Comparison of ENCODE assay signal across 14 cellular contexts in the genomic region with DNA sequence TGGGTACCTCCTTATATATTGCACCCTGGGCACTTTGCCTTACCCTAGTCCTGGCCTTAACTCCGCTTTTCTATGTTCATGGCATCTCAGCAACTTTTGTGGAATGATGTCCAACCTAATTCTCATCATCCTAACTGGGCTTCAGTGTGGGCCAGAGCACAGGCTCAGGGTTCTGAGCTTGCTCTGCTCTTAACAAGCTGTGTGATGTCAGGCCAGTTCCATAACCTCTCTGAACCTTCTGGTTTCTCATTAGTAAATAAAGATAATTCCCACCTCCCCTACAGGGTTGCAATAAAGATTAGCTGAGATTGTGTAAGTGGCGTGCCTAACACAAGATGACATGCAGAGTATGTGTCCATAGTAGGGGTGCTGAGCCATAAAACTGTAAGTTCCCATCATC. TPM values are rescaled to one million over a fixed set of nuclear protein-coding genes. Genes with fewer than 3 reads are reported as not detected.
A peak's percentile ranks its signal among the peaks of the same experiment; 100 is the strongest.
DNase-seq lines count a peak whose midpoint lies in the region; ATAC-seq, FAIRE-seq and TF ChIP-seq lines count a peak whose summit lies in the region.
"Had no signal": no experiment of that assay in that cellular context is flagged by ENCODE, and none has a peak within 500 bp of the region (broad histone marks: within the 10 kb centered on the region; RNA-seq: fewer than 3 reads in every experiment).

No MANE protein-coding gene starts in this region.

- H3K4me1 Mint-ChIP-seq in activated T-cell treated with anti-CD3 and anti-CD28 coated beads, Interleukin-2, amount 50 U/mL, for 24 hours (ENCODE audit: low read depth), result peaks cover 84% of the 10 kb centered on the region

- H3K27me3 Mint-ChIP-seq in activated T-cell treated with anti-CD3 and anti-CD28 coated beads, Interleukin-2, amount 50 U/mL, for 24 hours, result no peaks in the 10 kb centered on the region

- no peak for DNase-seq in activated T-cell treated with anti-CD3 and anti-CD28 coated beads, Interleukin-2, amount 50 U/mL, for 24 hours
- DNase-seq in activated T-cell treated with anti-CD3 and anti-CD28 coated beads for 4 hours (no peak), MM.1S (no peak), K562 (ENCODE audit: extremely low read depth in 1 of 4, low spot score in 3 of 4) (no peak), small intestine (no peak), frontal cortex (ENCODE audit: low spot score in 2 of 2) (no peak), A172 (ENCODE audit: low spot score) (no peak)
- DNase-seq: activated naive CD4-positive, alpha-beta T cell treated with Interleukin-2 at 50 U/mL for 16 hours; foreskin melanocyte; NCI-H146; stomach had no signal

- H4K20me1 ChIP-seq in MM.1S (ENCODE audit: insufficient read depth, low read length) (no peaks in the 10 kb centered on the region), K562 (replicated peaks; ENCODE audit: control insufficient read depth, insufficient read depth, low read length) (no peaks in the 10 kb centered on the region)

- no peaks in the 10 kb centered on the region for H3K9me3 ChIP-seq in MM.1S (replicated peaks; ENCODE audit: insufficient read depth, low read length)
- H3K9me3 ChIP-seq in K562 (replicated peaks; ENCODE audit: control insufficient read depth, insufficient read depth, low read depth, low read length), result no peaks in the 10 kb centered on the region
- no peaks in the 10 kb centered on the region for H3K9me3 ChIP-seq in small intestine (ENCODE audit: control insufficient read depth, low read depth)
- H3K9me3 ChIP-seq: stomach had no signal

- H3K27ac ChIP-seq in MM.1S (ENCODE audit: low read length), result peak overlapping the region; percentile 31; the same call in 1 of the 2 replicates
- no peak overlapping the region for H3K27ac ChIP-seq in K562 (ENCODE audit: extremely low read depth, low read depth, low read length)
- peak overlapping the region; percentile 45 to 96 for H3K27ac ChIP-seq in small intestine (ENCODE audit: low read depth in 1 of 2, low read length in 1 of 2)

- H3K4me3 ChIP-seq in MM.1S (ENCODE audit: low read length) (no peak overlapping the region), K562 (no peak overlapping the region), small intestine (ENCODE audit: low read depth in 1 of 2, low read length in 2 of 2) (no peak overlapping the region)
- H3K4me3 ChIP-seq: skin epidermis, stomach had no signal

- TF ChIP-seq CTCF in MM.1S (IDR thresholded peaks at IDR 0.05; ENCODE audit: low read length) (no peak), K562 (IDR thresholded peaks at IDR 0.05 in 2 of 3, conservative IDR thresholded peaks at IDR 0.05 in 1 of 3; ENCODE audit: insufficient read depth in 2 of 3, low read depth in 1 of 3, low read length in 3 of 3) (no peak)

- TF ChIP-seq RAD21 in K562 (CRISPR knock-in tag; conservative IDR thresholded peaks at IDR 0.05 in 1 of 2, IDR thresholded peaks at IDR 0.05 in 1 of 2), result no peak

- no peaks in the 10 kb centered on the region for H3K27me3 ChIP-seq in MM.1S (replicated peaks; ENCODE audit: insufficient read depth, low read length)
- no peaks in the 10 kb centered on the region for H3K27me3 ChIP-seq in K562 (ENCODE audit: control insufficient read depth in 2 of 2, insufficient read depth in 2 of 2, low read length in 2 of 2)
- H3K27me3 ChIP-seq in small intestine (ENCODE audit: control insufficient read depth in 2 of 2, insufficient read depth in 2 of 2, low read length in 2 of 2), result no peaks in the 10 kb centered on the region
- H3K27me3 ChIP-seq: stomach had no signal

- no peak for FAIRE-seq in K562 (lab: Jason Lieb, UNC)
- FAIRE-seq in small intestine (lab: Jason Lieb, UNC), result no peak
- FAIRE-seq in frontal cortex (lab: Jason Lieb, UNC), result no peak
- FAIRE-seq: bronchial epithelial cell had no signal

- in situ Hi-C loops in K562 (cut with MboI), result no loop called here

- H2AFZ ChIP-seq in MM.1S (ENCODE audit: low read length) (no peak overlapping the region), K562 (ENCODE audit: low read depth, low read length) (peak overlapping the region; percentile 82; the same call in 1 of the 2 replicates)

- TF ChIP-seq EP300 in K562 (IDR thresholded peaks at IDR 0.05; ENCODE audit: low read length), result no peak

- CTCF ChIA-PET in K562 (lab: Yijun Ruan, JAX; ENCODE audit: low intra/inter-chr PET ratio), result no interaction called here

- no peaks in the 10 kb centered on the region for H3K9me1 ChIP-seq in K562 (ENCODE audit: control insufficient read depth, insufficient read depth, low read length)

- intact Hi-C loops in K562 (cut with micrococcal nuclease), result no loop called here

- H3F3A ChIP-seq in MM.1S (ENCODE audit: insufficient read depth, low read length), result 0 out of 2 replicates have a peak, but pooled peaks cover 3% of the 10 kb centered on the region

- H3K79me2 ChIP-seq in MM.1S (ENCODE audit: low read length) (no peaks in the 10 kb centered on the region), K562 (ENCODE audit: control insufficient read depth, insufficient read depth, low read length) (no peaks in the 10 kb centered on the region)

- no peak overlapping the region for H3K4me3 Mint-ChIP-seq in activated T-cell treated with anti-CD3 and anti-CD28 coated beads, Interleukin-2, amount 50 U/mL, for 24 hours

- ATAC-seq in K562, result no peak
- ATAC-seq in HG02610 (IDR thresholded peaks at IDR 0.05; ENCODE audit: unreplicated experiment), result no peak

- H3K36me3 ChIP-seq in MM.1S (replicated peaks; ENCODE audit: insufficient read depth, low read length), result no peaks in the 10 kb centered on the region
- H3K36me3 ChIP-seq in K562 (ENCODE audit: control insufficient read depth, insufficient read depth, low read length), result peaks cover 9% of the 10 kb centered on the region; the same call in 2 of the 3 replicates
- H3K36me3 ChIP-seq in small intestine (ENCODE audit: control insufficient read depth in 2 of 2, insufficient read depth in 2 of 2, low read length in 2 of 2), result peaks cover 0 to 13% of the 10 kb centered on the region in 2 donors

- no peaks in the 10 kb centered on the region for H3K36me3 Mint-ChIP-seq in activated T-cell treated with anti-CD3 and anti-CD28 coated beads, Interleukin-2, amount 50 U/mL, for 24 hours (ENCODE audit: low read depth)

- H3K9ac ChIP-seq in MM.1S (ENCODE audit: low read length), result no peak overlapping the region
- H3K9ac ChIP-seq in K562 (ENCODE audit: insufficient read depth in 1 of 2, low read depth in 2 of 2, low read length in 2 of 2), result no peak overlapping the region

- TF ChIP-seq POLR2A in K562 (conservative IDR thresholded peaks at IDR 0.05), result no peak

- peak overlapping the region; percentile 60 for H3K27ac Mint-ChIP-seq in activated T-cell treated with anti-CD3 and anti-CD28 coated beads, Interleukin-2, amount 50 U/mL, for 24 hours

- H3K4me1 ChIP-seq in MM.1S (ENCODE audit: low read length) (peaks cover 30% of the 10 kb centered on the region), K562 (replicated peaks in 1 of 2; ENCODE audit: control insufficient read depth in 2 of 2, insufficient read depth in 2 of 2, low read length in 2 of 2) (peaks cover 22 to 70% of the 10 kb centered on the region in 2 experiments), small intestine (ENCODE audit: control insufficient read depth in 2 of 2, insufficient read depth in 1 of 2, low read depth in 1 of 2, low read length in 1 of 2) (peaks cover 3 to 9% of the 10 kb centered on the region in 2 donors)

- 88% methylated on average over 2 of the region's 2 CpGs for WGBS in K562 (ENCODE audit: insufficient coverage, low coverage, missing lambda C conversion rate)
- 58 to 74% (median 66%) methylated on average over 2 of the region's 2 CpGs for WGBS in small intestine, 3 donors

- H3K4me2 ChIP-seq in MM.1S (ENCODE audit: low read depth, low read length), result peak overlapping the region; percentile 56
- H3K4me2 ChIP-seq in K562 (ENCODE audit: insufficient read depth, low read length), result no peak overlapping the region

- H3K9me3 Mint-ChIP-seq in activated T-cell treated with anti-CD3 and anti-CD28 coated beads, Interleukin-2, amount 50 U/mL, for 24 hours, result no peaks in the 10 kb centered on the region

- POLR2A ChIA-PET in K562 (lab: Yijun Ruan, JAX), result no interaction called here

- H3K9me2 ChIP-seq in MM.1S (replicated peaks; ENCODE audit: insufficient read depth, low read length), result no peaks in the 10 kb centered on the region

- BruUV-seq in K562 (replicated peaks; lab: Mats Ljungman, UMichigan), result no TSS peak

TF ChIP-seq in K562, 482 proteins besides CTCF, POLR2A, EP300 and RAD21 (continues in another document):
- no peak for TF ChIP-seq RFX7 (CRISPR knock-in tag; IDR thresholded peaks at IDR 0.05)

RNA-seq across cellular contexts. Expression of a gene that starts 36.4 kb away (rescaled TPM):
- total RNA-seq in K562 (2011; cell fraction: chromatin; rRNA removed; ENCODE audit: low replicate concordance), result 51.7 and 78.6 TPM in 2 replicates
- total RNA-seq in K562 (2011; cell fraction: nucleolus; rRNA removed), result 37.6 and 51.9 TPM in 2 replicates
- total RNA-seq in K562 (2011; cell fraction: nucleoplasm; rRNA removed), result 53.8 and 71.8 TPM in 2 replicates
- 5.2 and 6.4 TPM in 2 replicates for total RNA-seq in K562 (2014; rRNA removed)
- total RNA-seq in K562 (2014; rRNA removed; fragmentation: Illumina TruSeq; extraction: Trizol), result 5.5 and 6.5 TPM in 2 replicates
- 5.0 and 5.1 TPM in 2 replicates for total RNA-seq in K562 (2015; rRNA removed; fragmentation: Illumina TruSeq; extraction: Trizol)
- 13.9 and 16.4 TPM in 2 replicates for total RNA-seq in K562 (2021)
- polyA plus RNA-seq in K562 (2011; rRNA removed), result 13.9 and 14.5 TPM in 2 replicates
- 15.2 and 15.5 TPM in 2 replicates for polyA plus RNA-seq in K562 (2011; cell fraction: cytosol; rRNA removed)
- 13.1 and 19.9 TPM in 2 replicates for polyA plus RNA-seq in K562 (2011; cell fraction: nucleus; rRNA removed)
- 10.4 and 16.8 TPM in 2 replicates for polyA plus RNA-seq in K562 (2012)
- polyA plus RNA-seq in K562 (2014; fragmentation: Illumina TruSeq; extraction: Trizol), result 9.8 and 11.2 TPM in 2 replicates
- polyA plus RNA-seq in K562 (2014; fragmentation: Nextera tagmentation; extraction: Ambion mirVana), result 1 to 10 TPM; 3.9 to 4.8 TPM
- 5.1 and 6.0 TPM in 2 replicates for polyA plus RNA-seq in K562 (2014; rRNA removed)
- 18.4 and 20.2 TPM in 2 replicates for polyA minus RNA-seq in K562 (2011; rRNA and poly(A)+ RNA removed)
- polyA minus RNA-seq in K562 (2011; cell fraction: cytosol; rRNA and poly(A)+ RNA removed), result 19.9 and 20.8 TPM in 2 replicates
- polyA minus RNA-seq in K562 (2011; cell fraction: nucleus; rRNA and poly(A)+ RNA removed), result 7.9 and 14.8 TPM in 2 replicates
- polyA plus RNA-seq in small intestine, result 10 to 100 TPM in 1 of 3 donors, 1 to 10 TPM in 2; 8.4 to 16.8 (median 8.5) TPM
- 0.41 TPM for total RNA-seq in frontal cortex
- 0.29 and 0.78 TPM in 2 replicates for total RNA-seq in A172 (2014; rRNA removed; shearing (Covaris generic))
